Comparison of ENCODE assay signal across 8 cellular contexts in the genomic region with DNA sequence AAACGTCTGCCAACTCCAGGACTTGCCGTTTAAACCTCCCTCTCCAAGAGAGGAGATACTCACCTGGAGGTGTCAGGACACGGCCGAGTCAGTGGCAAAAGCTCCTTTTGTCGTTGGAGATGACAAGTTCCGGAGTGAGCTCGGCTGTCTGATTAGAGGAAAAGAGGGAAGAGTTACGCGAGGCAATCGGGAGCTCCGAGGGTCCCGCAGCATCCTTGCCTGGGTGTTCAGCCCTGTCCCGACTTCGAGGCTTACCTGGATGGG. TPM values are rescaled to one million over a fixed set of nuclear protein-coding genes. Genes with fewer than 3 reads are reported as not detected.
DNase-seq lines count a peak whose midpoint lies in the region; ATAC-seq and TF ChIP-seq lines count a peak whose summit lies in the region.

No MANE protein-coding gene starts in this region.

- H3K27ac Mint-ChIP-seq in nephron = peak overlapping the region; percentile 99

- peak overlapping the region; percentile 87 to 92 (median 92) for H3K4me3 Mint-ChIP-seq in nephron

- H3K27me3 ChIP-seq in BLaER1 treated with 17β-estradiol and CSF1 and Interleukin-3, amounts not matched to agents 10 nM and 100 nM = peaks cover 0 to 3% (median 0%) of the 10 kb centered on the region in 11 experiments; a peak in 2 of 22 replicates
- H3K27me3 ChIP-seq in colonic mucosa = no peaks in the 10 kb centered on the region

- H3K4me2 ChIP-seq in BLaER1 treated with 17β-estradiol and CSF1 and Interleukin-3, amounts not matched to agents 10 nM and 100 nM = peak overlapping the region; percentile 83 to 98 (median 92)

- peaks cover 14 to 33% (median 27%) of the 10 kb centered on the region in 11 experiments; a peak in 20 of 22 replicates for H4K20me1 ChIP-seq in BLaER1 treated with 17β-estradiol and CSF1 and Interleukin-3, amounts not matched to agents 10 nM and 100 nM

- intact Hi-C loops in colonic mucosa (cut with DNase I) = no loop called here

- H3K36me3 ChIP-seq in BLaER1 treated with 17β-estradiol and CSF1 and Interleukin-3, amounts not matched to agents 10 nM and 100 nM = peaks cover 0 to 24% (median 10%) of the 10 kb centered on the region in 11 experiments; a peak in 11 of 22 replicates
- H3K36me3 ChIP-seq in colonic mucosa = no peaks in the 10 kb centered on the region

- H3K9ac ChIP-seq in BLaER1 treated with 17β-estradiol and CSF1 and Interleukin-3, amounts not matched to agents 10 nM and 100 nM = peak overlapping the region; percentile 83 to 91 (median 87)
- peak overlapping the region; percentile 93 to 100 for H3K9ac ChIP-seq in colonic mucosa (ENCODE audit: low read depth in 2 of 2, low read length in 2 of 2)

- peak overlapping the region; percentile 81 to 96 (median 91); a peak in 21 of 22 replicates for H3K27ac ChIP-seq in BLaER1 treated with 17β-estradiol and CSF1 and Interleukin-3, amounts not matched to agents 10 nM and 100 nM
- peak overlapping the region; percentile 91 for H3K27ac ChIP-seq in colonic mucosa

- peaks cover 72 to 87% (median 78%) of the 10 kb centered on the region in 10 experiments for H3K4me1 ChIP-seq in BLaER1 treated with 17β-estradiol and CSF1 and Interleukin-3, amounts not matched to agents 10 nM and 100 nM
- H3K4me1 ChIP-seq in colonic mucosa = peaks cover 29% of the 10 kb centered on the region

- TF ChIP-seq CTCF in LNCaP clone FGC (IDR thresholded peaks at IDR 0.05; ENCODE audit: control insufficient read depth, extremely low read depth, insufficient read depth) (no peak), colonic mucosa (IDR thresholded peaks at IDR 0.05) (no peak), nephron (IDR thresholded peaks at IDR 0.05; ENCODE audit: unreplicated experiment in 3 of 3) (no peak)

- ATAC-seq in GM18498 (IDR thresholded peaks at IDR 0.05; ENCODE audit: unreplicated experiment) (no peak), HG02763 (IDR thresholded peaks at IDR 0.05; ENCODE audit: unreplicated experiment) (no peak), GM19463 (IDR thresholded peaks at IDR 0.05; ENCODE audit: unreplicated experiment) (no peak), HG02642 (IDR thresholded peaks at IDR 0.05; ENCODE audit: poor library complexity, unreplicated experiment) (no peak)

- no peaks in the 10 kb centered on the region for H3K9me3 ChIP-seq in BLaER1 treated with 17β-estradiol and CSF1 and Interleukin-3, amounts not matched to agents 10 nM and 100 nM (replicated peaks in 1 of 11)
- H3K9me3 ChIP-seq in colonic mucosa = no peaks in the 10 kb centered on the region

- peaks cover 81% of the 10 kb centered on the region for H3K4me1 Mint-ChIP-seq in nephron

- H3K36me3 Mint-ChIP-seq in nephron (ENCODE audit: low read depth) = peaks cover 29% of the 10 kb centered on the region

- peak overlapping the region; percentile 77 to 97 (median 86) for H3K4me3 ChIP-seq in BLaER1 treated with 17β-estradiol and CSF1 and Interleukin-3, amounts not matched to agents 10 nM and 100 nM
- H3K4me3 ChIP-seq in LNCaP clone FGC (ENCODE audit: low read depth, low read length) (peak overlapping the region; percentile 61), colonic mucosa (peak overlapping the region; percentile 76)

- no peak for DNase-seq in LNCaP clone FGC (ENCODE audit: low read depth)
- no peak for DNase-seq in colonic mucosa

- no peaks in the 10 kb centered on the region for H3K27me3 Mint-ChIP-seq in nephron (ENCODE audit: low read depth)

- H3K9me3 Mint-ChIP-seq in nephron = no peaks in the 10 kb centered on the region

RNA-seq across cellular contexts. Expression of gene ID3, which starts 0.5 kb away (rescaled TPM):
- total RNA-seq in colonic mucosa = 100 to 1,000 TPM; 106 to 221 TPM

RNA-seq across cellular contexts. Expression of gene E2F2, which starts 27.8 kb away (rescaled TPM):
- 10 to 100 TPM in 1 of 2 donors, 1 to 10 TPM in 1; 8.2 to 32.9 TPM for total RNA-seq in colonic mucosa
